ENCODE assay signal across 1 cellular context in the genomic region with DNA sequence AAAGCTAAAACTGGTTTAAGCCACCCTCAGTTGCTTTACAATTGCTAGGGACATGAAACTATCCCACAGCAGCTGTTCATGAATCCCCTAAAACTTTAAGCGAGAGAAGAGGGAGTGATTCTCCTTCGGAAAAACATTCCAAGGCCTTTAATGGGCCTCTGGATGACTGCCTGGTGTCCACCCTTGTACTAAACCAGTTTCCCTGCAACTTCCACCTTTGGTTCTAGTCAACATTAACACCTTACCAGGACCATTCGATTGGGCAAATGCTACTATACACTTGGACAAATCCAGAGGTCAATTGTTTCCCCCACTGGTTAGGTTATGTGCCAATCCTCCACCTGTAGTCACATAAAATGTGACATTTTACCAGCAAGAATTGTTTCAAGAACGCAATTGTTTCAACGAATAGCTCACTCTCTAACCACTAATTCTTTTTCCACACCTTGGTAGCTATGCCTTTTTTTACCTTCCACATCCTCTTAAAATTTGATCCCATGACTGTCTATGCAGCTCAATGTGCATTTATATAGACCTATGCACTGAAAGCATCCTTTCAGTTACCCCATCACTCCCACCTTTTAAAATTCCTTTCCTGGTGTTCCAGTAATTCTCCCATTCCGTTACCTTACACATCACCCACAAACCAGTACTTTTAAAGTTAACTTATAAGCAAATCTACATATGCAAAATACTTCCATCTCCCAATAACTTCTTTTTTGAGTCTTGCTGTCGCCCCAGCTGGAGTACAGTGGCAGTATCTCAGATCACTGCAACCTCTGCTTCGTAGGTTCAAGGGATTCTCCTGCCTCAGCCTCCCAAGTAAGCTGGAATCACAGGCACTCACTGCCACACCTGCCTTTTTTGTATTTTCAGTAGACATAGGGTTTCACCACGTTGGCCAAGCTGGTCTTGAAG.
A peak's percentile ranks its signal among the peaks of the same experiment; 100 is the strongest.
TF ChIP-seq lines count a peak whose summit lies in the region.

No MANE protein-coding gene starts in this region.

TF ChIP-seq in K562, 482 proteins besides CTCF, POLR2A, EP300 and RAD21 (continued from another document and continues in another):
- TF ChIP-seq E2F3 (CRISPR knock-in tag; IDR thresholded peaks at IDR 0.05) = no peak
- peak; percentile 45; the same call in 1 of the 2 replicates for TF ChIP-seq ZBED1 (IDR thresholded peaks at IDR 0.05)
- TF ChIP-seq BRF1 (IDR thresholded peaks at IDR 0.05; ENCODE audit: borderline replicate concordance, extremely low read depth, insufficient read length) = no peak
- no peak for TF ChIP-seq MAFG (tag; conservative IDR thresholded peaks at IDR 0.05)
- TF ChIP-seq KDM1A (IDR thresholded peaks at IDR 0.05) = no peak
- TF ChIP-seq ETS2 (tag; IDR thresholded peaks at IDR 0.05; ENCODE audit: borderline replicate concordance, poor library complexity, severe bottlenecking) = no peak
- no peak for TF ChIP-seq BRCA1 (IDR thresholded peaks at IDR 0.05)
- TF ChIP-seq BRCA1 (CRISPR knock-in tag; IDR thresholded peaks at IDR 0.05) = no peak
- no peak for TF ChIP-seq MCM2 (IDR thresholded peaks at IDR 0.05; ENCODE audit: low read depth)
- TF ChIP-seq SAP30 (IDR thresholded peaks at IDR 0.05; ENCODE audit: borderline replicate concordance, insufficient read depth, low read depth, low read length, poor library complexity, severe bottlenecking) = no peak
- 0 out of 2 replicates have a peak, but pooled peaks have one; percentile 57 for TF ChIP-seq HNRNPUL1 (IDR thresholded peaks at IDR 0.05; ENCODE audit: low read length)
- TF ChIP-seq MBD2 (IDR thresholded peaks at IDR 0.05; ENCODE audit: borderline replicate concordance, low read depth) = 0 out of 2 replicates have a peak, but pooled peaks have one; percentile 44
- TF ChIP-seq EWSR1 (IDR thresholded peaks at IDR 0.05; ENCODE audit: borderline replicate concordance, low read depth, partially characterized antibody) = peak; percentile 89
- TF ChIP-seq, protein P1, sequence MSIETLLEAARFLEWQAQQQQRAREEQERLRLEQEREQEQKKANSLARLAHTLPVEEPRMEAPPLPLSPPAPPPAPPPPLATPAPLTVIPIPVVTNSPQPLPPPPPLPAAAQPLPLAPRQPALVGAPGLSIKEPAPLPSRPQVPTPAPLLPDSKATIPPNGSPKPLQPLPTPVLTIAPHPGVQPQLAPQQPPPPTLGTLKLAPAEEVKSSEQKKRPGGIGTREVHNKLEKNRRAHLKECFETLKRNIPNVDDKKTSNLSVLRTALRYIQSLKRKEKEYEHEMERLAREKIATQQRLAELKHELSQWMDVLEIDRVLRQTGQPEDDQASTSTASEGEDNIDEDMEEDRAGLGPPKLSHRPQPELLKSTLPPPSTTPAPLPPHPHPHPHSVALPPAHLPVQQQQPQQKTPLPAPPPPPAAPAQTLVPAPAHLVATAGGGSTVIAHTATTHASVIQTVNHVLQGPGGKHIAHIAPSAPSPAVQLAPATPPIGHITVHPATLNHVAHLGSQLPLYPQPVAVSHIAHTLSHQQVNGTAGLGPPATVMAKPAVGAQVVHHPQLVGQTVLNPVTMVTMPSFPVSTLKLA (conservative IDR thresholded peaks at IDR 0.05) = no peak
- TF ChIP-seq, protein P2, sequence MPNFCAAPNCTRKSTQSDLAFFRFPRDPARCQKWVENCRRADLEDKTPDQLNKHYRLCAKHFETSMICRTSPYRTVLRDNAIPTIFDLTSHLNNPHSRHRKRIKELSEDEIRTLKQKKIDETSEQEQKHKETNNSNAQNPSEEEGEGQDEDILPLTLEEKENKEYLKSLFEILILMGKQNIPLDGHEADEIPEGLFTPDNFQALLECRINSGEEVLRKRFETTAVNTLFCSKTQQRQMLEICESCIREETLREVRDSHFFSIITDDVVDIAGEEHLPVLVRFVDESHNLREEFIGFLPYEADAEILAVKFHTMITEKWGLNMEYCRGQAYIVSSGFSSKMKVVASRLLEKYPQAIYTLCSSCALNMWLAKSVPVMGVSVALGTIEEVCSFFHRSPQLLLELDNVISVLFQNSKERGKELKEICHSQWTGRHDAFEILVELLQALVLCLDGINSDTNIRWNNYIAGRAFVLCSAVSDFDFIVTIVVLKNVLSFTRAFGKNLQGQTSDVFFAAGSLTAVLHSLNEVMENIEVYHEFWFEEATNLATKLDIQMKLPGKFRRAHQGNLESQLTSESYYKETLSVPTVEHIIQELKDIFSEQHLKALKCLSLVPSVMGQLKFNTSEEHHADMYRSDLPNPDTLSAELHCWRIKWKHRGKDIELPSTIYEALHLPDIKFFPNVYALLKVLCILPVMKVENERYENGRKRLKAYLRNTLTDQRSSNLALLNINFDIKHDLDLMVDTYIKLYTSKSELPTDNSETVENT (CRISPR knock-in tag; IDR thresholded peaks at IDR 0.05) = no peak
- TF ChIP-seq, protein P3, sequence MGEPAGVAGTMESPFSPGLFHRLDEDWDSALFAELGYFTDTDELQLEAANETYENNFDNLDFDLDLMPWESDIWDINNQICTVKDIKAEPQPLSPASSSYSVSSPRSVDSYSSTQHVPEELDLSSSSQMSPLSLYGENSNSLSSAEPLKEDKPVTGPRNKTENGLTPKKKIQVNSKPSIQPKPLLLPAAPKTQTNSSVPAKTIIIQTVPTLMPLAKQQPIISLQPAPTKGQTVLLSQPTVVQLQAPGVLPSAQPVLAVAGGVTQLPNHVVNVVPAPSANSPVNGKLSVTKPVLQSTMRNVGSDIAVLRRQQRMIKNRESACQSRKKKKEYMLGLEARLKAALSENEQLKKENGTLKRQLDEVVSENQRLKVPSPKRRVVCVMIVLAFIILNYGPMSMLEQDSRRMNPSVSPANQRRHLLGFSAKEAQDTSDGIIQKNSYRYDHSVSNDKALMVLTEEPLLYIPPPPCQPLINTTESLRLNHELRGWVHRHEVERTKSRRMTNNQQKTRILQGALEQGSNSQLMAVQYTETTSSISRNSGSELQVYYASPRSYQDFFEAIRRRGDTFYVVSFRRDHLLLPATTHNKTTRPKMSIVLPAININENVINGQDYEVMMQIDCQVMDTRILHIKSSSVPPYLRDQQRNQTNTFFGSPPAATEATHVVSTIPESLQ (CRISPR knock-in tag; IDR thresholded peaks at IDR 0.05) = no peak
- TF ChIP-seq KAT8 (IDR thresholded peaks at IDR 0.05; ENCODE audit: low read depth) = no peak
- TF ChIP-seq TEAD1 (CRISPR knock-in tag; IDR thresholded peaks at IDR 0.05) = peak in 1 of 2 experiments; percentile 71; a peak in 2 of 4 replicates
- no peak for TF ChIP-seq KDM2B (CRISPR knock-in tag; IDR thresholded peaks at IDR 0.05)
- TF ChIP-seq, protein P4, sequence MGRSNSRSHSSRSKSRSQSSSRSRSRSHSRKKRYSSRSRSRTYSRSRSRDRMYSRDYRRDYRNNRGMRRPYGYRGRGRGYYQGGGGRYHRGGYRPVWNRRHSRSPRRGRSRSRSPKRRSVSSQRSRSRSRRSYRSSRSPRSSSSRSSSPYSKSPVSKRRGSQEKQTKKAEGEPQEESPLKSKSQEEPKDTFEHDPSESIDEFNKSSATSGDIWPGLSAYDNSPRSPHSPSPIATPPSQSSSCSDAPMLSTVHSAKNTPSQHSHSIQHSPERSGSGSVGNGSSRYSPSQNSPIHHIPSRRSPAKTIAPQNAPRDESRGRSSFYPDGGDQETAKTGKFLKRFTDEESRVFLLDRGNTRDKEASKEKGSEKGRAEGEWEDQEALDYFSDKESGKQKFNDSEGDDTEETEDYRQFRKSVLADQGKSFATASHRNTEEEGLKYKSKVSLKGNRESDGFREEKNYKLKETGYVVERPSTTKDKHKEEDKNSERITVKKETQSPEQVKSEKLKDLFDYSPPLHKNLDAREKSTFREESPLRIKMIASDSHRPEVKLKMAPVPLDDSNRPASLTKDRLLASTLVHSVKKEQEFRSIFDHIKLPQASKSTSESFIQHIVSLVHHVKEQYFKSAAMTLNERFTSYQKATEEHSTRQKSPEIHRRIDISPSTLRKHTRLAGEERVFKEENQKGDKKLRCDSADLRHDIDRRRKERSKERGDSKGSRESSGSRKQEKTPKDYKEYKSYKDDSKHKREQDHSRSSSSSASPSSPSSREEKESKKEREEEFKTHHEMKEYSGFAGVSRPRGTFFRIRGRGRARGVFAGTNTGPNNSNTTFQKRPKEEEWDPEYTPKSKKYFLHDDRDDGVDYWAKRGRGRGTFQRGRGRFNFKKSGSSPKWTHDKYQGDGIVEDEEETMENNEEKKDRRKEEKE (IDR thresholded peaks at IDR 0.05; ENCODE audit: borderline replicate concordance in 1 of 2, control insufficient read depth in 1 of 2, low read depth in 2 of 2, low read length in 1 of 2) = peak in 1 of 2 experiments; percentile 88; a peak in 2 of 4 replicates
- TF ChIP-seq MYNN (IDR thresholded peaks at IDR 0.05) = peak; percentile 83
- TF ChIP-seq MYNN (CRISPR knock-in tag; IDR thresholded peaks at IDR 0.05) = no peak
- TF ChIP-seq CHD4 (IDR thresholded peaks at IDR 0.05; ENCODE audit: insufficient read depth, insufficient replicate concordance, low read depth, low read length, poor library complexity, severe bottlenecking) = no peak
- peak; percentile 79 for TF ChIP-seq PHB (CRISPR knock-in tag; IDR thresholded peaks at IDR 0.05)
- no peak for TF ChIP-seq ZNF282 (CRISPR knock-in tag; IDR thresholded peaks at IDR 0.05)
- TF ChIP-seq, protein P5, sequence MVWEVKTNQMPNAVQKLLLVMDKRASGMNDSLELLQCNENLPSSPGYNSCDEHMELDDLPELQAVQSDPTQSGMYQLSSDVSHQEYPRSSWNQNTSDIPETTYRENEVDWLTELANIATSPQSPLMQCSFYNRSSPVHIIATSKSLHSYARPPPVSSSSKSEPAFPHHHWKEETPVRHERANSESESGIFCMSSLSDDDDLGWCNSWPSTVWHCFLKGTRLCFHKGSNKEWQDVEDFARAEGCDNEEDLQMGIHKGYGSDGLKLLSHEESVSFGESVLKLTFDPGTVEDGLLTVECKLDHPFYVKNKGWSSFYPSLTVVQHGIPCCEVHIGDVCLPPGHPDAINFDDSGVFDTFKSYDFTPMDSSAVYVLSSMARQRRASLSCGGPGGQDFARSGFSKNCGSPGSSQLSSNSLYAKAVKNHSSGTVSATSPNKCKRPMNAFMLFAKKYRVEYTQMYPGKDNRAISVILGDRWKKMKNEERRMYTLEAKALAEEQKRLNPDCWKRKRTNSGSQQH (CRISPR knock-in tag; IDR thresholded peaks at IDR 0.05) = peak; percentile 95
- TF ChIP-seq, protein P6, sequence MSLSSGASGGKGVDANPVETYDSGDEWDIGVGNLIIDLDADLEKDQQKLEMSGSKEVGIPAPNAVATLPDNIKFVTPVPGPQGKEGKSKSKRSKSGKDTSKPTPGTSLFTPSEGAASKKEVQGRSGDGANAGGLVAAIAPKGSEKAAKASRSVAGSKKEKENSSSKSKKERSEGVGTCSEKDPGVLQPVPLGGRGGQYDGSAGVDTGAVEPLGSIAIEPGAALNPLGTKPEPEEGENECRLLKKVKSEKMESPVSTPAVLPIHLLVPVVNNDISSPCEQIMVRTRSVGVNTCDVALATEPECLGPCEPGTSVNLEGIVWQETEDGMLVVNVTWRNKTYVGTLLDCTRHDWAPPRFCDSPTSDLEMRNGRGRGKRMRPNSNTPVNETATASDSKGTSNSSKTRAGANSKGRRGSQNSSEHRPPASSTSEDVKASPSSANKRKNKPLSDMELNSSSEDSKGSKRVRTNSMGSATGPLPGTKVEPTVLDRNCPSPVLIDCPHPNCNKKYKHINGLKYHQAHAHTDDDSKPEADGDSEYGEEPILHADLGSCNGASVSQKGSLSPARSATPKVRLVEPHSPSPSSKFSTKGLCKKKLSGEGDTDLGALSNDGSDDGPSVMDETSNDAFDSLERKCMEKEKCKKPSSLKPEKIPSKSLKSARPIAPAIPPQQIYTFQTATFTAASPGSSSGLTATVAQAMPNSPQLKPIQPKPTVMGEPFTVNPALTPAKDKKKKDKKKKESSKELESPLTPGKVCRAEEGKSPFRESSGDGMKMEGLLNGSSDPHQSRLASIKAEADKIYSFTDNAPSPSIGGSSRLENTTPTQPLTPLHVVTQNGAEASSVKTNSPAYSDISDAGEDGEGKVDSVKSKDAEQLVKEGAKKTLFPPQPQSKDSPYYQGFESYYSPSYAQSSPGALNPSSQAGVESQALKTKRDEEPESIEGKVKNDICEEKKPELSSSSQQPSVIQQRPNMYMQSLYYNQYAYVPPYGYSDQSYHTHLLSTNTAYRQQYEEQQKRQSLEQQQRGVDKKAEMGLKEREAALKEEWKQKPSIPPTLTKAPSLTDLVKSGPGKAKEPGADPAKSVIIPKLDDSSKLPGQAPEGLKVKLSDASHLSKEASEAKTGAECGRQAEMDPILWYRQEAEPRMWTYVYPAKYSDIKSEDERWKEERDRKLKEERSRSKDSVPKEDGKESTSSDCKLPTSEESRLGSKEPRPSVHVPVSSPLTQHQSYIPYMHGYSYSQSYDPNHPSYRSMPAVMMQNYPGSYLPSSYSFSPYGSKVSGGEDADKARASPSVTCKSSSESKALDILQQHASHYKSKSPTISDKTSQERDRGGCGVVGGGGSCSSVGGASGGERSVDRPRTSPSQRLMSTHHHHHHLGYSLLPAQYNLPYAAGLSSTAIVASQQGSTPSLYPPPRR (CRISPR knock-in tag; IDR thresholded peaks at IDR 0.05; ENCODE audit: borderline replicate concordance) = no peak
- 0 out of 2 replicates have a peak, but pooled peaks have one; percentile 12 for TF ChIP-seq ZKSCAN1 (IDR thresholded peaks at IDR 0.05; ENCODE audit: low read depth, low read length)
- TF ChIP-seq ZNF140 (CRISPR knock-in tag; IDR thresholded peaks at IDR 0.05) = no peak
- TF ChIP-seq ZNF75A (CRISPR knock-in tag; IDR thresholded peaks at IDR 0.05) = 0 out of 2 replicates have a peak, but pooled peaks have one; percentile 47
- TF ChIP-seq, protein P7, sequence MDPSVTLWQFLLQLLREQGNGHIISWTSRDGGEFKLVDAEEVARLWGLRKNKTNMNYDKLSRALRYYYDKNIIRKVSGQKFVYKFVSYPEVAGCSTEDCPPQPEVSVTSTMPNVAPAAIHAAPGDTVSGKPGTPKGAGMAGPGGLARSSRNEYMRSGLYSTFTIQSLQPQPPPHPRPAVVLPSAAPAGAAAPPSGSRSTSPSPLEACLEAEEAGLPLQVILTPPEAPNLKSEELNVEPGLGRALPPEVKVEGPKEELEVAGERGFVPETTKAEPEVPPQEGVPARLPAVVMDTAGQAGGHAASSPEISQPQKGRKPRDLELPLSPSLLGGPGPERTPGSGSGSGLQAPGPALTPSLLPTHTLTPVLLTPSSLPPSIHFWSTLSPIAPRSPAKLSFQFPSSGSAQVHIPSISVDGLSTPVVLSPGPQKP (CRISPR knock-in tag; IDR thresholded peaks at IDR 0.05) = no peak
